16 cellular contexts compared by ENCODE assay signal in the genomic region with DNA sequence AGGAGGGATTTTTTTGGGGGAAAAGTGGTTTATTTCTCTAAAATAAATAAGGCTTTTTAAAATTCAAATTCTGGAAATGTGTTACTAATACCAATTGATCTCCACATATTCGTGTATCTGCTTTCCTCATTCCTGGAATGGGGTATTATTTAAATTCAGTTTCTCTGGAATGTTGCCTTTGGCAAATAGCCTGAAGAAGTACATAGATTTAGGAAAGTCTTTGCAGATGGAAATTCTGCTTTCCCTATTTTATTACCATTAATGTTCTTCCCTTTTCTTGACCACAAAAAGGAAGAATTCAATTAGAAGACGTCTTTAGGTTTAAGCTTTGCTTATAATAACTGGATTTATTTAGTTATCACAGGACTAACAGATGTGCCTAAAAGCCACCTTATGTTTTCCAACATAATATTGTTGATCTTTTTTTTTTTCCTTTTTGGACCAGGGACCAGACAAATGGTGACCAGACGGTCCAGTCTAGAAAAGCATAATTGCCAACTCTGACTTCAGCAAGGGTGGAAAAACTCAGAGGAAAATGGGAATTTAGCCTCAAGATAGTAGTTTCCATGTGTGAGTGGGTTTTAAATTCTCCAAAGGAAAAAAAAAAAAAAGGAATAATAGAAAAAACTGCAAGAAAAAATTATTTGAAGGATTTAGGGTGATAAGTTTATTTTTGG.
DNase-seq lines count a peak whose midpoint lies in the region; ATAC-seq, FAIRE-seq and TF ChIP-seq lines count a peak whose summit lies in the region.
"Had no signal": no experiment of that assay in that cellular context is flagged by ENCODE, and none has a peak within 500 bp of the region (broad histone marks: within the 10 kb centered on the region; RNA-seq: fewer than 3 reads in every experiment).

No MANE protein-coding gene starts in this region.

- no peaks in the 10 kb centered on the region for H4K20me1 ChIP-seq in K562 (replicated peaks; ENCODE audit: control insufficient read depth, insufficient read depth, low read length)
- H4K20me1 ChIP-seq: BLaER1 had no signal

- BruUV-seq in K562 (replicated peaks; lab: Mats Ljungman, UMichigan), result no TSS peak

- TF ChIP-seq POLR2A in K562 (conservative IDR thresholded peaks at IDR 0.05), result no peak
- no peak for TF ChIP-seq POLR2A in gastrocnemius medialis (IDR thresholded peaks at IDR 0.05)

- H3K4me1 ChIP-seq in K562 (replicated peaks in 1 of 2; ENCODE audit: control insufficient read depth in 2 of 2, insufficient read depth in 2 of 2, low read length in 2 of 2), result no peaks in the 10 kb centered on the region
- peaks cover 3 to 6% of the 10 kb centered on the region in 2 donors for H3K4me1 ChIP-seq in gastrocnemius medialis
- H3K4me1 ChIP-seq: HAP-1 had no signal

- H2AFZ ChIP-seq in K562 (ENCODE audit: low read depth, low read length), result no peak overlapping the region

- H3K4me2 ChIP-seq in K562 (ENCODE audit: insufficient read depth, low read length), result no peak overlapping the region

- H3K27ac ChIP-seq in K562 (ENCODE audit: extremely low read depth, low read depth, low read length) (no peak overlapping the region), gastrocnemius medialis (peak overlapping the region in 3 of 4 donors; percentile 9 to 52 (median 16))
- H3K27ac ChIP-seq: BLaER1 had no signal

- CTCF ChIA-PET in K562 (lab: Yijun Ruan, JAX; ENCODE audit: low intra/inter-chr PET ratio), result interaction anchor here (0.8 kb wide), 1 partner anchor 14 kb away, joined by 3 read pairs; no protein-coding TSS in a partner anchor

- TF ChIP-seq RAD21 in K562 (CRISPR knock-in tag; conservative IDR thresholded peaks at IDR 0.05 in 1 of 2, IDR thresholded peaks at IDR 0.05 in 1 of 2), result no peak

- intact Hi-C loops in K562 (cut with micrococcal nuclease) (no loop called here), gastrocnemius medialis (cut with DNase I; ENCODE audit: low total_unique reads) (no loop called here)

- H3K9me1 ChIP-seq in K562 (ENCODE audit: control insufficient read depth, insufficient read depth, low read length), result no peaks in the 10 kb centered on the region

- H3K9me3 ChIP-seq in K562 (replicated peaks; ENCODE audit: control insufficient read depth, insufficient read depth, low read depth, low read length), result no peaks in the 10 kb centered on the region
- no peaks in the 10 kb centered on the region for H3K9me3 ChIP-seq in gastrocnemius medialis
- H3K9me3 ChIP-seq: BLaER1, HAP-1 had no signal

- POLR2A ChIA-PET in K562 (lab: Yijun Ruan, JAX), result interaction anchor here (1.0 kb wide), 1 partner anchor 15 kb away, joined by 3 read pairs; no protein-coding TSS in a partner anchor

- peak; percentile 21 for DNase-seq in DMS 273 treated with DMSO at 0.1 percent for 48 hours (lab: John Stamatoyannopoulos, UW)
- DNase-seq in K562 (ENCODE audit: extremely low read depth in 1 of 4, low spot score in 3 of 4), result peak; percentile 0 to 21 (median 11)
- DNase-seq in fibroblast of mammary gland (ENCODE audit: low read depth), result peak; percentile 58
- no peak for DNase-seq in gastrocnemius medialis
- no peak for DNase-seq in NCI-H2227 treated with DMSO at 0.1 percent for 48 hours (lab: John Stamatoyannopoulos, UW)
- DNase-seq in NCI-H82 treated with DMSO at 0.1 percent for 48 hours (lab: John Stamatoyannopoulos, UW; ENCODE audit: unreplicated experiment), result no peak
- DNase-seq in amygdala (lab: John Stamatoyannopoulos, UW), result no peak
- DNase-seq: DMS153, Karpas-422, MM.1S, NCI-H1105, NCI-H1694 treated with DMSO at 0.1 percent for 48 hours, NCI-H446 had no signal

- H3K9ac ChIP-seq in K562 (ENCODE audit: insufficient read depth in 1 of 2, low read depth in 2 of 2, low read length in 2 of 2), result no peak overlapping the region
- H3K9ac ChIP-seq: BLaER1 had no signal

- in situ Hi-C loops in K562 (cut with MboI), result no loop called here
- in situ Hi-C loops in gastrocnemius medialis (cut with MboI; ENCODE audit: low sequenced_read_pairs in 4 of 4), result no loop called here

- no peaks in the 10 kb centered on the region for H3K79me2 ChIP-seq in K562 (ENCODE audit: control insufficient read depth, insufficient read depth, low read length)

- no peak for TF ChIP-seq CTCF in K562 (IDR thresholded peaks at IDR 0.05 in 2 of 3, conservative IDR thresholded peaks at IDR 0.05 in 1 of 3; ENCODE audit: insufficient read depth in 2 of 3, low read depth in 1 of 3, low read length in 3 of 3)
- no peak for TF ChIP-seq CTCF in fibroblast of mammary gland (conservative IDR thresholded peaks at IDR 0.05; ENCODE audit: control insufficient read depth, insufficient read depth, low read depth, low read length)
- TF ChIP-seq CTCF in gastrocnemius medialis (IDR thresholded peaks at IDR 0.05 in 4 of 5, conservative IDR thresholded peaks at IDR 0.05 in 1 of 5), result no peak

- no peaks in the 10 kb centered on the region for H3K36me3 ChIP-seq in K562 (ENCODE audit: control insufficient read depth, insufficient read depth, low read length)
- no peaks in the 10 kb centered on the region for H3K36me3 ChIP-seq in gastrocnemius medialis
- H3K36me3 ChIP-seq: BLaER1, HAP-1 had no signal

- TF ChIP-seq EP300 in K562 (IDR thresholded peaks at IDR 0.05; ENCODE audit: low read length), result no peak

- H3K4me3 ChIP-seq in K562 (no peak overlapping the region), fibroblast of mammary gland (ENCODE audit: control insufficient read depth, low read depth, low read length) (no peak overlapping the region), gastrocnemius medialis (no peak overlapping the region)
- H3K4me3 ChIP-seq: BLaER1, HAP-1 had no signal

- no peak for FAIRE-seq in K562 (lab: Jason Lieb, UNC)
- FAIRE-seq: HepG2 had no signal

- no peak for ATAC-seq in K562
- no peak for ATAC-seq in gastrocnemius medialis
- ATAC-seq: HepG2 had no signal

- no peaks in the 10 kb centered on the region for H3K27me3 ChIP-seq in K562 (ENCODE audit: control insufficient read depth in 2 of 2, insufficient read depth in 2 of 2, low read length in 2 of 2)
- no peaks in the 10 kb centered on the region for H3K27me3 ChIP-seq in gastrocnemius medialis
- H3K27me3 ChIP-seq: BLaER1 had no signal

- WGBS in K562 (ENCODE audit: insufficient coverage, low coverage, missing lambda C conversion rate), result 2% methylated on average over 3 of the region's 3 CpGs

TF ChIP-seq in K562, 482 proteins besides CTCF, POLR2A, EP300 and RAD21:
- TF ChIP-seq, protein P1, sequence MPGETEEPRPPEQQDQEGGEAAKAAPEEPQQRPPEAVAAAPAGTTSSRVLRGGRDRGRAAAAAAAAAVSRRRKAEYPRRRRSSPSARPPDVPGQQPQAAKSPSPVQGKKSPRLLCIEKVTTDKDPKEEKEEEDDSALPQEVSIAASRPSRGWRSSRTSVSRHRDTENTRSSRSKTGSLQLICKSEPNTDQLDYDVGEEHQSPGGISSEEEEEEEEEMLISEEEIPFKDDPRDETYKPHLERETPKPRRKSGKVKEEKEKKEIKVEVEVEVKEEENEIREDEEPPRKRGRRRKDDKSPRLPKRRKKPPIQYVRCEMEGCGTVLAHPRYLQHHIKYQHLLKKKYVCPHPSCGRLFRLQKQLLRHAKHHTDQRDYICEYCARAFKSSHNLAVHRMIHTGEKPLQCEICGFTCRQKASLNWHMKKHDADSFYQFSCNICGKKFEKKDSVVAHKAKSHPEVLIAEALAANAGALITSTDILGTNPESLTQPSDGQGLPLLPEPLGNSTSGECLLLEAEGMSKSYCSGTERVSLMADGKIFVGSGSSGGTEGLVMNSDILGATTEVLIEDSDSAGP (CRISPR knock-in tag; IDR thresholded peaks at IDR 0.05), result no peak
- TF ChIP-seq BACH1 (tag; IDR thresholded peaks at IDR 0.05), result 0 out of 2 replicates have a peak, but pooled peaks have one; percentile 21
TF ChIP-seq in K562: peak in this region for 1.

Comparison
In these comparisons a context has a peak if more than half of its experiments do, and no peak if none do; other contexts are left out.
1. DNase-seq: peak in DMS 273 treated with DMSO at 0.1 percent for 48 hours (single experiment), K562 (4 of 4) and fibroblast of mammary gland (single experiment); none in gastrocnemius medialis (0 of 2), NCI-H2227 treated with DMSO at 0.1 percent for 48 hours (single experiment), NCI-H82 treated with DMSO at 0.1 percent for 48 hours (single experiment) and amygdala (0 of 56).